Comparison of ENCODE assay signal across 1 cellular context in the genomic region with DNA sequence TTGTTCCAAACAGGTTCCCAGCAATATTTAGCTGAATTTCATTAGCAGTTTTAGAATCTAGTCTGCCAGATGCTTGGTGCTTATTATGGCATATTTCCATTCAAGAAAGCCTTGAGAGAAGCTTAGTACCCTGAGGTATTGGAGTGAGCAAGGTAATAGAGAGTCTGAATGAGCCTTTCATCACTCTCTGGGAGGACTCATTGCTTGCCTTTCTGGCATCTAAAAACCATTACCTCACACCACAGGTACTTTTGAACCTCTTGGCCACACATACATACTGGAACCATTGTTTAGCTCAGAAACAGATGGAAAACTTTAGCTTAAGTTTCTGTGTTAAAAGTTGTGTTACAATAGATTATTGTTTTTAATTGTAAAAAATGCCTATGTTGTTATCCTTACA.
TF ChIP-seq lines count a peak whose summit lies in the region.

No MANE protein-coding gene starts in this region.

TF ChIP-seq in endothelial cell of umbilical vein, 7 proteins besides CTCF, POLR2A, EP300 and RAD21:
- TF ChIP-seq POLR2AphosphoS5 (IDR thresholded peaks at IDR 0.05; ENCODE audit: insufficient read depth, low read depth, low read length) (no peak), MYC (IDR thresholded peaks at IDR 0.05; ENCODE audit: low read depth, low read length) (no peak), GATA2 (IDR thresholded peaks at IDR 0.05; ENCODE audit: insufficient read depth, insufficient read length, low read depth, low read length) (no peak), FOS (IDR thresholded peaks at IDR 0.05; ENCODE audit: borderline replicate concordance, insufficient read depth, low read length) (no peak), EZH2 (IDR thresholded peaks at IDR 0.05; ENCODE audit: borderline replicate concordance, low read depth, low read length, severe bottlenecking) (no peak), JUN (IDR thresholded peaks at IDR 0.05; ENCODE audit: borderline replicate concordance, insufficient read depth, insufficient read length, low read depth) (no peak)
- TF ChIP-seq, protein P1, sequence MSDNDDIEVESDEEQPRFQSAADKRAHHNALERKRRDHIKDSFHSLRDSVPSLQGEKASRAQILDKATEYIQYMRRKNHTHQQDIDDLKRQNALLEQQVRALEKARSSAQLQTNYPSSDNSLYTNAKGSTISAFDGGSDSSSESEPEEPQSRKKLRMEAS (IDR thresholded peaks at IDR 0.05; ENCODE audit: insufficient read depth, insufficient read length): no peak
TF ChIP-seq in endothelial cell of umbilical vein: peak in this region for 0.
